In the genomic region with DNA sequence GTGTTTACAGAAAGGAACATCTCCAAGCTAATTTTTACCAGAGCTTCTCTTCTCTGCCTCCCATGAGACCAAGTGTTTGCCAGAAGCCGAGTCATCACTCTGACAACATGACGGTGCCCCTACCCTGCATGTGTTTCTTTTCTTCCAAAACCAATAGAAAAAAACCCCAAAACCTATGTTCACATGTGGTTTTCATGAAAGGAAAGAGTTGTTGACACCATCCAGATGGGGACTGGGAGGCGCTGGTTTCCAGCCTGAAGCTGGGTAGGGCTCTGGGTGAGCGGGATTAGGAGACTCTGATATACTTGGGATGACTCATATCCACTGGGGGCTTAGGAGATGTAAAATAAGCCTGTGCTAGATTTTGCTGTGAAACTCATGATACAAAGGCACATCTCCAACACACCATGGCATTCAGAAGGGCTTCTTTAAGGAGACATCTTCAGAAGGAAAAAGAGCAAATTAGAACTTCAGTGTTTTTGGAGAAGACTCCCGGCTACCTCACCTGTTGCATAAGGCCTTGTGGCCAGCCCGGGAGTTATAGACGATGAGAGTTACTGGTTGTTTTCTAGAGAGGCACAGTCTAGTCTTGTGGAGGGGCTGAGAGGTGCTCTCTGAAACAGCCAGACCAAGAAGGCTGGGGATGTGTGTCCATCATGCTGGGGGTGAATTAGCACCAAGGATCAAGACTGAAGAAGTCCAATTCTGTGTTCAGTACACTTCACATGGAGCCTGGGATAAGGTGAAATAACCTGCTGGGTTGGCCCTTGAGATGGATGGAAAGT, we compare ENCODE assay signal across 8 cellular contexts.
A peak's percentile ranks its signal among the peaks of the same experiment; 100 is the strongest.
DNase-seq lines count a peak whose midpoint lies in the region; ATAC-seq and TF ChIP-seq lines count a peak whose summit lies in the region.

No MANE protein-coding gene starts in this region.

- H3K4me3 ChIP-seq in KMS-11 (IDR thresholded peaks at IDR 0.05; ENCODE audit: insufficient read depth, low read depth, low read length), result no peak overlapping the region
- no peak overlapping the region for H3K4me3 ChIP-seq in heart left ventricle
- H3K4me3 ChIP-seq in lower leg skin (ENCODE audit: low read depth, poor library complexity, severe bottlenecking), result no peak overlapping the region

- H2AFZ ChIP-seq in KMS-11 (ENCODE audit: low read depth), result peak overlapping the region; percentile 1

- peak overlapping the region; percentile 33 for H3K4me2 ChIP-seq in KMS-11

- peak; percentile 42 for ATAC-seq in GM21447 (IDR thresholded peaks at IDR 0.05; ENCODE audit: unreplicated experiment)
- peak in 3 of 4 donors; percentile 59 to 91 (median 72) for ATAC-seq in heart left ventricle

- H3K36me3 ChIP-seq in KMS-11 (ENCODE audit: insufficient read depth), result no peaks in the 10 kb centered on the region
- H3K36me3 ChIP-seq in heart left ventricle, result no peaks in the 10 kb centered on the region

- H3K4me1 ChIP-seq in KMS-11 (ENCODE audit: low read depth, poor library complexity, severe bottlenecking) (peaks cover 60% of the 10 kb centered on the region), heart left ventricle (peaks cover 0 to 32% (median 0%) of the 10 kb centered on the region in 12 donors)

- intact Hi-C loops in heart left ventricle (cut with DNase I) (no loop called here), lower leg skin (cut with DNase I; ENCODE audit: low total_unique reads) (no loop called here)

- H4K20me1 ChIP-seq in KMS-11 (ENCODE audit: insufficient read depth), result no peaks in the 10 kb centered on the region

- WGBS in heart left ventricle, 4 donors, result 76 to 91% (median 84%) methylated on average over 7 of the region's 7 CpGs
- WGBS in lower leg skin, 2 donors, result 60 to 72% methylated on average over 7 of the region's 7 CpGs

- DNase-seq in GM04504 (ENCODE audit: low read depth), result peak; percentile 68
- DNase-seq in heart left ventricle, result peak in 2 of 5 donors; percentile 51 to 57
- DNase-seq in NCI-H2107 treated with DMSO at 0.1 percent for 48 hours (lab: John Stamatoyannopoulos, UW; ENCODE audit: unreplicated experiment), result no peak
- DNase-seq in lower leg skin (ENCODE audit: low spot score in 2 of 2), result no peak
- no peak for DNase-seq in NCI-H1092 treated with DMSO at 0.1 percent for 48 hours (lab: John Stamatoyannopoulos, UW)
- no peak for DNase-seq in medulla oblongata (ENCODE audit: extremely low spot score)

- no peaks in the 10 kb centered on the region for H3K9me3 ChIP-seq in heart left ventricle

- no peak for TF ChIP-seq CTCF in KMS-11 (conservative IDR thresholded peaks at IDR 0.05; ENCODE audit: low read depth, low read length)
- no peak for TF ChIP-seq CTCF in heart left ventricle (IDR thresholded peaks at IDR 0.05)
- TF ChIP-seq CTCF in lower leg skin (IDR thresholded peaks at IDR 0.05), result no peak

- H3K27me3 ChIP-seq in KMS-11 (ENCODE audit: insufficient read depth, low read depth), result no peaks in the 10 kb centered on the region
- H3K27me3 ChIP-seq in heart left ventricle, result no peaks in the 10 kb centered on the region

- no peak overlapping the region for H3K9ac ChIP-seq in KMS-11

- H3K27ac ChIP-seq in KMS-11, result peak overlapping the region; percentile 16; the same call in 1 of the 2 replicates
- no peak overlapping the region for H3K27ac ChIP-seq in heart left ventricle

- no peaks in the 10 kb centered on the region for H3K79me2 ChIP-seq in KMS-11 (ENCODE audit: insufficient read depth, low read depth)

- TF ChIP-seq POLR2A in heart left ventricle (IDR thresholded peaks at IDR 0.05), result no peak
- no peak for TF ChIP-seq POLR2A in lower leg skin (IDR thresholded peaks at IDR 0.05)
